In genomic region chr9:98120476-98120875, GRCh38 we compare ENCODE assay signal across 10 cellular contexts. TPM values are rescaled to one million over a fixed set of nuclear protein-coding genes. Genes with fewer than 3 reads are reported as not detected.
DNase-seq lines count a peak whose midpoint lies in the region; ATAC-seq, FAIRE-seq and TF ChIP-seq lines count a peak whose summit lies in the region.
"Had no signal": no experiment of that assay in that cellular context is flagged by ENCODE, and none has a peak within 500 bp of the region (broad histone marks: within the 10 kb centered on the region; RNA-seq: fewer than 3 reads in every experiment).

No MANE protein-coding gene starts in this region.

- peaks cover 4% of the 10 kb centered on the region; the same call in 1 of the 2 replicates for H3K79me2 ChIP-seq in OCI-LY7 (ENCODE audit: insufficient read depth, low read depth, low read length)

- CTCF ChIA-PET in OCI-LY7 (lab: Charles Lee; ENCODE audit: unreplicated experiment): interaction anchor here (2.5 kb wide), 1 partner anchor 12 kb away, joined by 9 read pairs; no protein-coding TSS in a partner anchor

- H3K4me3 Mint-ChIP-seq in T-helper 1 cell treated with Interleukin-12 subunit alpha and Interleukin-12 subunit beta and Interleukin-4 antibody, amounts not matched to agents 30 μg/mL and 1 μg/mL, for 36 hours: peak overlapping the region; percentile 85
- H3K4me3 Mint-ChIP-seq in effector memory CD8-positive, alpha-beta T cell: peak overlapping the region; percentile 85 to 96

- peak overlapping the region; percentile 77 for H3K27ac Mint-ChIP-seq in T-helper 1 cell treated with Interleukin-12 subunit alpha and Interleukin-12 subunit beta and Interleukin-4 antibody, amounts not matched to agents 30 μg/mL and 1 μg/mL, for 36 hours
- peak overlapping the region; percentile 95 to 99 for H3K27ac Mint-ChIP-seq in effector memory CD8-positive, alpha-beta T cell

- H3K4me3 ChIP-seq in OCI-LY7 (ENCODE audit: low read depth, low read length, poor library complexity, severe bottlenecking): peak overlapping the region; percentile 1
- no peak overlapping the region for H3K4me3 ChIP-seq in small intestine (ENCODE audit: low read depth in 1 of 2, low read length in 2 of 2)
- H3K4me3 ChIP-seq: SK-N-MC had no signal

- H3K36me3 Mint-ChIP-seq in T-helper 1 cell treated with Interleukin-12 subunit alpha and Interleukin-12 subunit beta and Interleukin-4 antibody, amounts not matched to agents 30 μg/mL and 1 μg/mL, for 36 hours (ENCODE audit: low read depth): peaks cover 20% of the 10 kb centered on the region
- peaks cover 27% of the 10 kb centered on the region for H3K36me3 Mint-ChIP-seq in effector memory CD8-positive, alpha-beta T cell (ENCODE audit: insufficient read depth)

- H3K27me3 Mint-ChIP-seq in T-helper 1 cell treated with Interleukin-12 subunit alpha and Interleukin-12 subunit beta and Interleukin-4 antibody, amounts not matched to agents 30 μg/mL and 1 μg/mL, for 36 hours (ENCODE audit: low read depth): no peaks in the 10 kb centered on the region
- H3K27me3 Mint-ChIP-seq in effector memory CD8-positive, alpha-beta T cell: no peaks in the 10 kb centered on the region

- no peaks in the 10 kb centered on the region for H3K27me3 ChIP-seq in small intestine (ENCODE audit: control insufficient read depth in 2 of 2, insufficient read depth in 2 of 2, low read length in 2 of 2)

- intact Hi-C loops in OCI-LY7 (cut with micrococcal nuclease; ENCODE audit: unreplicated experiment): no loop called here

- H3K4me2 ChIP-seq in OCI-LY7 (ENCODE audit: low read length): peak overlapping the region; percentile 58

- H3K4me1 ChIP-seq in OCI-LY7 (ENCODE audit: insufficient read depth, low read length, poor library complexity, severe bottlenecking): peaks cover 58% of the 10 kb centered on the region
- H3K4me1 ChIP-seq in small intestine (ENCODE audit: control insufficient read depth in 2 of 2, insufficient read depth in 1 of 2, low read depth in 1 of 2, low read length in 1 of 2): peaks cover 0 to 5% of the 10 kb centered on the region in 2 donors

- no peak for TF ChIP-seq CTCF in OCI-LY7 (conservative IDR thresholded peaks at IDR 0.05; ENCODE audit: low read length)

- H3K9me2 ChIP-seq in OCI-LY7 (ENCODE audit: insufficient read depth, low read length): no peaks in the 10 kb centered on the region

- ATAC-seq in effector memory CD8-positive, alpha-beta T cell (replicated peaks): no peak
- no peak for ATAC-seq in GM21447 (IDR thresholded peaks at IDR 0.05; ENCODE audit: unreplicated experiment)
- no peak for ATAC-seq in GM21360 (IDR thresholded peaks at IDR 0.05; ENCODE audit: unreplicated experiment)
- no peak for ATAC-seq in HG03457 (IDR thresholded peaks at IDR 0.05; ENCODE audit: unreplicated experiment)

- no peaks in the 10 kb centered on the region for H4K20me1 ChIP-seq in OCI-LY7 (ENCODE audit: insufficient read depth, low read length)

- no peaks in the 10 kb centered on the region for H3K9me3 Mint-ChIP-seq in T-helper 1 cell treated with Interleukin-12 subunit alpha and Interleukin-12 subunit beta and Interleukin-4 antibody, amounts not matched to agents 30 μg/mL and 1 μg/mL, for 36 hours
- H3K9me3 Mint-ChIP-seq in effector memory CD8-positive, alpha-beta T cell: no peaks in the 10 kb centered on the region

- BruUV-seq in OCI-LY7 (replicated peaks; lab: Mats Ljungman, UMichigan): no TSS peak

- DNase-seq in T-helper 1 cell (no peak), OCI-LY7 (ENCODE audit: low spot score) (no peak), small intestine (peak; percentile 96)
- DNase-seq in effector memory CD8-positive, alpha-beta T cell: no peak
- DNase-seq: activated CD8-positive, alpha-beta memory T cell treated with anti-CD3 and anti-CD28 coated beads, Interleukin-2, amount 50 U/mL, for 48 hours had no signal

- H3K36me3 ChIP-seq in OCI-LY7 (ENCODE audit: insufficient read depth, low read length): peaks cover 10% of the 10 kb centered on the region
- H3K36me3 ChIP-seq in small intestine (ENCODE audit: control insufficient read depth in 2 of 2, insufficient read depth in 2 of 2, low read length in 2 of 2): peaks cover 2 to 6% of the 10 kb centered on the region in 2 donors

- POLR2A ChIA-PET in OCI-LY7 (lab: Charles Lee): interaction anchor here (0.8 to 5.3 kb wide), 6 partner anchors 12 to 201 kb away, joined by 3 to 39 read pairs (median 8); partner anchors contain the start of gene CORO2A

- WGBS in small intestine, 3 donors: 13 to 48% (median 40%) methylated on average over 3 of the region's 3 CpGs

- FAIRE-seq in small intestine (lab: Jason Lieb, UNC): no peak

- H3K27ac ChIP-seq in OCI-LY7 (ENCODE audit: low read depth, low read length, poor library complexity, severe bottlenecking) (no peak overlapping the region), small intestine (ENCODE audit: low read depth in 1 of 2, low read length in 1 of 2) (peak overlapping the region; percentile 92 to 94)
- H3K27ac ChIP-seq: SK-N-MC had no signal

- peak overlapping the region; percentile 96 for H2AFZ ChIP-seq in OCI-LY7 (ENCODE audit: low read length)

- H3K4me1 Mint-ChIP-seq in T-helper 1 cell treated with Interleukin-12 subunit alpha and Interleukin-12 subunit beta and Interleukin-4 antibody, amounts not matched to agents 30 μg/mL and 1 μg/mL, for 36 hours (ENCODE audit: low read depth): peaks cover 40% of the 10 kb centered on the region
- H3K4me1 Mint-ChIP-seq in effector memory CD8-positive, alpha-beta T cell (ENCODE audit: low read depth in 2 of 2): peaks cover 40 to 49% of the 10 kb centered on the region in 2 donors

- no peaks in the 10 kb centered on the region for H3K9me3 ChIP-seq in OCI-LY7 (ENCODE audit: low read length)
- H3K9me3 ChIP-seq in small intestine (ENCODE audit: control insufficient read depth, low read depth): no peaks in the 10 kb centered on the region

RNA-seq across cellular contexts. Expression of gene TRIM14, which starts 1.5 kb away (rescaled TPM):
- 18.4 and 21.4 TPM in 2 replicates for total RNA-seq in OCI-LY7 (2014; rRNA removed; shearing (Covaris generic))
- 26.0 and 31.2 TPM in 2 replicates for total RNA-seq in OCI-LY7 (2022)
- polyA plus RNA-seq in small intestine: 10 to 100 TPM; 20.5 to 35.2 (median 30.6) TPM
